14 cellular contexts compared by ENCODE assay signal in genomic region chr12:34406228-34406995, GRCh38.
DNase-seq lines count a peak whose midpoint lies in the region; ATAC-seq and TF ChIP-seq lines count a peak whose summit lies in the region.
"Had no signal": no experiment of that assay in that cellular context is flagged by ENCODE, and none has a peak within 500 bp of the region (broad histone marks: within the 10 kb centered on the region; RNA-seq: fewer than 3 reads in every experiment).

No MANE protein-coding gene starts in this region.

- intact Hi-C loops in left ventricle myocardium superior (cut with micrococcal nuclease): no loop called here

- H3K4me3 Mint-ChIP-seq in progenitor cell of endocrine pancreas (ENCODE audit: low read depth): no peak overlapping the region
- H3K4me3 Mint-ChIP-seq: CD4-positive, CD25-positive, alpha-beta regulatory T cell; memory B cell had no signal

- peaks cover 72% of the 10 kb centered on the region for H3K9me3 Mint-ChIP-seq in progenitor cell of endocrine pancreas (ENCODE audit: low read depth)

- no peaks in the 10 kb centered on the region for H3K27me3 ChIP-seq in Peyer's patch
- H3K27me3 ChIP-seq: brain microvascular endothelial cell, SJSA1 had no signal

- H3K4me1 Mint-ChIP-seq in progenitor cell of endocrine pancreas (ENCODE audit: low read depth): no peaks in the 10 kb centered on the region
- H3K4me1 Mint-ChIP-seq: CD4-positive, CD25-positive, alpha-beta regulatory T cell; memory B cell had no signal

- peaks cover 0 to 50% (median 15%) of the 10 kb centered on the region in 4 donors for H3K9me3 ChIP-seq in Peyer's patch

- H3K27me3 Mint-ChIP-seq in progenitor cell of endocrine pancreas: no peaks in the 10 kb centered on the region
- H3K27me3 Mint-ChIP-seq: memory B cell had no signal

- no peaks in the 10 kb centered on the region for H3K36me3 ChIP-seq in Peyer's patch
- H3K36me3 ChIP-seq: brain microvascular endothelial cell, SJSA1 had no signal

- DNase-seq in D341Med (ENCODE audit: low spot score) (peak; percentile 2), Peyer's patch (peak in 2 of 3 donors; percentile 20 to 33), left ventricle myocardium superior (peak; percentile 11), progenitor cell of endocrine pancreas (ENCODE audit: low spot score, unreplicated experiment) (peak; percentile 9), SW 1271 (lab: John Stamatoyannopoulos, UW) (no peak), DMS153 treated with DMSO at 0.1 percent for 48 hours (lab: John Stamatoyannopoulos, UW; ENCODE audit: unreplicated experiment) (no peak)
- DNase-seq: brain microvascular endothelial cell; CD4-positive, CD25-positive, alpha-beta regulatory T cell; NCI-H2171 treated with DMSO at 0.1 percent for 48 hours; stimulated activated CD4-positive, alpha-beta T cell treated with anti-CD3 and anti-CD28 coated beads, Interleukin-2, amount 100 ng/mL, for 48 hours had no signal

- no peak overlapping the region for H3K27ac ChIP-seq in Peyer's patch
- H3K27ac ChIP-seq: brain microvascular endothelial cell, parathyroid adenoma, SJSA1 had no signal

- no peak for TF ChIP-seq POLR2A in Peyer's patch (IDR thresholded peaks at IDR 0.05)

- ATAC-seq in left ventricle myocardium superior: no peak
- no peak for ATAC-seq in HG03159 (IDR thresholded peaks at IDR 0.05; ENCODE audit: unreplicated experiment)

- H3K4me3 ChIP-seq in Peyer's patch: no peak overlapping the region
- H3K4me3 ChIP-seq: SJSA1 had no signal

- TF ChIP-seq CTCF in Peyer's patch (IDR thresholded peaks at IDR 0.05) (no peak), progenitor cell of endocrine pancreas (IDR thresholded peaks at IDR 0.05; ENCODE audit: unreplicated experiment) (no peak)

- H3K36me3 Mint-ChIP-seq in progenitor cell of endocrine pancreas (ENCODE audit: insufficient read depth): peaks cover 5% of the 10 kb centered on the region
- H3K36me3 Mint-ChIP-seq: CD4-positive, CD25-positive, alpha-beta regulatory T cell had no signal

- H3K27ac Mint-ChIP-seq in progenitor cell of endocrine pancreas: no peak overlapping the region
- H3K27ac Mint-ChIP-seq: CD4-positive, CD25-positive, alpha-beta regulatory T cell; memory B cell had no signal

- no peaks in the 10 kb centered on the region for H3K4me1 ChIP-seq in Peyer's patch
- H3K4me1 ChIP-seq: parathyroid adenoma, SJSA1 had no signal

Comparison
In these comparisons a context has a peak if more than half of its experiments do, and no peak if none do; other contexts are left out.
1. DNase-seq: peak in D341Med (single experiment), Peyer's patch (2 of 3), left ventricle myocardium superior (single experiment) and progenitor cell of endocrine pancreas (single experiment); none in SW 1271 (0 of 2) and DMS153 treated with DMSO at 0.1 percent for 48 hours (single experiment).